In the genomic region with DNA sequence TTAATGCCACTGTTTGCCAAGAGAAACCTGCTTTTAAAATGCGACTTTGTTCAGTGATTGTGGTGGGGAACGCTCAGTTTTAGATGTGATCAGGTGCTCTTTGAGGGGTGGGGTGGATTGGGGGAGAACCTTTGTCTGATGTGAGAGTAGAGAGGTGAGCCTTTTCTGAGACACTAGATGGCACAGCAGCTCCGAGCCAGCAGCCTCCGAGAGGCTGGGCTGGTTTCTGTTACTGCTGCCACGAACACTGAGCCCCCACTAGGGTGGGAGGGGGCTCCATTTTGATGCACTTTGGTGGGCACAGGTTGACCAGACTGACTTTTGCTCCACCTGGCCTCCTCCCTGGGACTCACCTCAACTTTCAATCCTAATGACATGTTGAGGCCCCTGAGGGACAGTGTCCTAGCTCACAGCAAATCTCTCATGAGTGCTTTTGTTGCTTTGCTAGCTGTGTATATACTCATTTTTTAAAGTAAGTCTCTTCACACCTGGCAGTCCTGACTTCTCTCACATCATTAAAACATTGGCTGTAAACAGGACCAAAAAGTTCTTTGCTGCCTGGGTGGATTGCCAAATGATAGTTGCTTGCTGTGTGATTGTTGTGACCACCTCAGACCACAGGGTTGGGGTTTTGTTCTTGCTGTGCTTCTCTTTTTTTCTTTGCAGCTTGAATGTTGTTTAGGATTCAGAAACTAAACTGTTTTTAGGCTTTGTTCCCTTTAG, we compare ENCODE assay signal across 12 cellular contexts.
A peak's percentile ranks its signal among the peaks of the same experiment; 100 is the strongest.
DNase-seq lines count a peak whose midpoint lies in the region; ATAC-seq and TF ChIP-seq lines count a peak whose summit lies in the region.
"Had no signal": no experiment of that assay in that cellular context is flagged by ENCODE, and none has a peak within 500 bp of the region (broad histone marks: within the 10 kb centered on the region; RNA-seq: fewer than 3 reads in every experiment).

No MANE protein-coding gene starts in this region.

- no peaks in the 10 kb centered on the region for H3K27me3 ChIP-seq in RWPE2 (ENCODE audit: insufficient read depth, poor library complexity, severe bottlenecking)
- H3K27me3 ChIP-seq in heart right ventricle: no peaks in the 10 kb centered on the region
- H3K27me3 ChIP-seq: vagina had no signal

- TF ChIP-seq CTCF in RWPE2 (IDR thresholded peaks at IDR 0.05; ENCODE audit: poor library complexity, severe bottlenecking) (peak; percentile 24), heart right ventricle (IDR thresholded peaks at IDR 0.05) (peak in 7 of 9 donors; percentile 14 to 58 (median 40)), lower leg skin (IDR thresholded peaks at IDR 0.05) (no peak)

- H3K4me3 ChIP-seq in RWPE2 (ENCODE audit: severe bottlenecking) (no peak overlapping the region), heart right ventricle (no peak overlapping the region), lower leg skin (ENCODE audit: low read depth, poor library complexity, severe bottlenecking) (no peak overlapping the region)
- H3K4me3 ChIP-seq: smooth muscle cell, vagina had no signal

- intact Hi-C loops in activated CD4-positive, alpha-beta T cell treated with anti-CD3 and anti-CD28 coated beads for 36 hours (cut with DNase I, micrococcal nuclease): no loop called here
- intact Hi-C loops in heart right ventricle (cut with DNase I): loop anchor here in 5 of 10 donors (5.0 to 10.0 kb wide), 4 partner anchors 40 to 420 kb away; no protein-coding TSS in a partner anchor
- intact Hi-C loops in lower leg skin (cut with DNase I; ENCODE audit: low total_unique reads): no loop called here

- H3K9me3 ChIP-seq in RWPE2 (ENCODE audit: severe bottlenecking) (no peaks in the 10 kb centered on the region), heart right ventricle (no peaks in the 10 kb centered on the region)
- H3K9me3 ChIP-seq: vagina had no signal

- no peaks in the 10 kb centered on the region for H3K36me3 ChIP-seq in RWPE2 (ENCODE audit: low read depth)
- H3K36me3 ChIP-seq in heart right ventricle: no peaks in the 10 kb centered on the region
- H3K36me3 ChIP-seq: vagina had no signal

- no peak overlapping the region for H3K4me3 Mint-ChIP-seq in activated CD4-positive, alpha-beta T cell treated with anti-CD3 and anti-CD28 coated beads for 36 hours

- CTCF ChIA-PET in activated CD4-positive, alpha-beta T cell treated with anti-CD3 and anti-CD28 coated beads for 36 hours (lab: Charles Lee): interaction anchor here (0.7 kb wide), 1 partner anchor 1556 kb away, joined by 4 read pairs; no protein-coding TSS in a partner anchor

- no peak overlapping the region for H3K27ac Mint-ChIP-seq in activated CD4-positive, alpha-beta T cell treated with anti-CD3 and anti-CD28 coated beads for 36 hours

- POLR2A ChIA-PET in activated CD4-positive, alpha-beta T cell treated with anti-CD3 and anti-CD28 coated beads for 36 hours (lab: Charles Lee): no interaction called here

- no peaks in the 10 kb centered on the region for H3K9me3 Mint-ChIP-seq in activated CD4-positive, alpha-beta T cell treated with anti-CD3 and anti-CD28 coated beads for 36 hours (ENCODE audit: low read depth)

- H3K4me1 ChIP-seq in RWPE2 (ENCODE audit: insufficient read depth, poor library complexity, severe bottlenecking): no peaks in the 10 kb centered on the region
- H3K4me1 ChIP-seq in heart right ventricle: peaks cover 0 to 12% (median 6%) of the 10 kb centered on the region in 9 donors
- H3K4me1 ChIP-seq: vagina had no signal

- DNase-seq in activated CD4-positive, alpha-beta T cell treated with anti-CD3 and anti-CD28 coated beads for 36 hours: peak; percentile 10
- no peak for DNase-seq in activated CD4-positive, alpha-beta T cell treated with anti-CD3 and anti-CD28 coated beads, Interleukin-2, amount 50 U/mL, for 1 hour
- DNase-seq in RWPE2 (ENCODE audit: low spot score) (no peak), heart right ventricle (no peak), T-helper 1 cell (no peak), lower leg skin (ENCODE audit: low spot score in 2 of 2) (no peak)
- DNase-seq in stimulated activated naive CD8-positive, alpha-beta T cell treated with anti-CD3 and anti-CD28 coated beads, Interleukin-15, Interleukin-2, amounts not matched to agents 100 U/mL and 50 U/mL, for 24 hours: no peak
- no peak for DNase-seq in activated naive CD4-positive, alpha-beta T cell treated with Interleukin-2 at 50 U/mL for 16 hours
- DNase-seq: NCI-H1105 treated with DMSO at 0.1 percent for 48 hours, NCI-H524 had no signal

- 57 to 65% methylated on average over 5 of the region's 5 CpGs for WGBS in heart right ventricle, 2 donors
- 73 to 81% methylated on average over 5 of the region's 5 CpGs for WGBS in lower leg skin, 2 donors

- H3K27me3 Mint-ChIP-seq in activated CD4-positive, alpha-beta T cell treated with anti-CD3 and anti-CD28 coated beads for 36 hours: peaks cover 7% of the 10 kb centered on the region

- H3K27ac ChIP-seq in RWPE2 (ENCODE audit: poor library complexity, severe bottlenecking): no peak overlapping the region
- H3K27ac ChIP-seq in heart right ventricle: no peak overlapping the region
- H3K27ac ChIP-seq: vagina had no signal

- peaks cover 8% of the 10 kb centered on the region for H3K4me1 Mint-ChIP-seq in activated CD4-positive, alpha-beta T cell treated with anti-CD3 and anti-CD28 coated beads for 36 hours

- H3K36me3 Mint-ChIP-seq in activated CD4-positive, alpha-beta T cell treated with anti-CD3 and anti-CD28 coated beads for 36 hours (ENCODE audit: low read depth): no peaks in the 10 kb centered on the region

- no peak for TF ChIP-seq POLR2A in lower leg skin (IDR thresholded peaks at IDR 0.05)

- ATAC-seq in activated CD4-positive, alpha-beta T cell treated with anti-CD3 and anti-CD28 coated beads for 36 hours: peak; percentile 58
- ATAC-seq in RWPE2 (ENCODE audit: low read depth): no peak
- peak in 7 of 8 donors; percentile 51 to 77 (median 65) for ATAC-seq in heart right ventricle
- ATAC-seq in stimulated activated naive CD8-positive, alpha-beta T cell treated with anti-CD3 and anti-CD28 coated beads, Interleukin-15, Interleukin-2, amounts not matched to agents 100 U/mL and 50 U/mL, for 24 hours: peak; percentile 45

Comparison
In these comparisons a context has a peak if more than half of its experiments do, and no peak if none do; other contexts are left out.
1. CTCF ChIP-seq: peak in RWPE2 (single experiment) and heart right ventricle (7 of 9); none in lower leg skin (0 of 3).